In the genomic region with DNA sequence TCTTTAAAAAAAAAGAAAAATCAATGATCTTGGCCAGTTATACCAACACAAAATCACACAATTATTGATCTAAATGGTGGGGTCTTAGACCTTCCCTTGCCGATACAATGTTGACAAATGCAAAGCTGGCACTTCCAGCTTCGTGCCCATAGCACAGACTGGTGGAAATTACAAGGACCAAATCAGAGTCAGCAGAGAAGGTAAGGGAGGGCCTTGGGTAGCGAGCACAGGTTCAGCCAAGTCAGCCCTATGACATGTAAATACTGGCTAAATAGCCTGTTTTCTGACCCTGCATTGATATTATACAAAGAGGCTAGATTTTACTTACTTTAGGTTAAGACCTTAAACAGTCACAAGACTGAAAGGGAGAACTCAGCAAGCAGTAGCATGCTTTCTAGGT, we compare ENCODE assay signal across 1 cellular context.
TF ChIP-seq lines count a peak whose summit lies in the region.

No MANE protein-coding gene starts in this region.

TF ChIP-seq in HepG2, 621 proteins besides CTCF, POLR2A, EP300 and RAD21 (continued from another document):
- TF ChIP-seq, protein P1, sequence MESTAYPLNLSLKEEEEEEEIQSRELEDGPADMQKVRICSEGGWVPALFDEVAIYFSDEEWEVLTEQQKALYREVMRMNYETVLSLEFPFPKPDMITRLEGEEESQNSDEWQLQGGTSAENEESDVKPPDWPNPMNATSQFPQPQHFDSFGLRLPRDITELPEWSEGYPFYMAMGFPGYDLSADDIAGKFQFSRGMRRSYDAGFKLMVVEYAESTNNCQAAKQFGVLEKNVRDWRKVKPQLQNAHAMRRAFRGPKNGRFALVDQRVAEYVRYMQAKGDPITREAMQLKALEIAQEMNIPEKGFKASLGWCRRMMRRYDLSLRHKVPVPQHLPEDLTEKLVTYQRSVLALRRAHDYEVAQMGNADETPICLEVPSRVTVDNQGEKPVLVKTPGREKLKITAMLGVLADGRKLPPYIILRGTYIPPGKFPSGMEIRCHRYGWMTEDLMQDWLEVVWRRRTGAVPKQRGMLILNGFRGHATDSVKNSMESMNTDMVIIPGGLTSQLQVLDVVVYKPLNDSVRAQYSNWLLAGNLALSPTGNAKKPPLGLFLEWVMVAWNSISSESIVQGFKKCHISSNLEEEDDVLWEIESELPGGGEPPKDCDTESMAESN (CRISPR knock-in tag; conservative IDR thresholded peaks at IDR 0.05): no peak
- TF ChIP-seq, protein P2, sequence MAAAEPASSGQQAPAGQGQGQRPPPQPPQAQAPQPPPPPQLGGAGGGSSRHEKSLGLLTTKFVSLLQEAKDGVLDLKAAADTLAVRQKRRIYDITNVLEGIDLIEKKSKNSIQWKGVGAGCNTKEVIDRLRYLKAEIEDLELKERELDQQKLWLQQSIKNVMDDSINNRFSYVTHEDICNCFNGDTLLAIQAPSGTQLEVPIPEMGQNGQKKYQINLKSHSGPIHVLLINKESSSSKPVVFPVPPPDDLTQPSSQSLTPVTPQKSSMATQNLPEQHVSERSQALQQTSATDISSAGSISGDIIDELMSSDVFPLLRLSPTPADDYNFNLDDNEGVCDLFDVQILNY (CRISPR knock-in tag; conservative IDR thresholded peaks at IDR 0.05): no peak
- TF ChIP-seq FOXK1 (CRISPR knock-in tag; IDR thresholded peaks at IDR 0.05; ENCODE audit: borderline replicate concordance, low read depth): no peak
- TF ChIP-seq ZNF432 (CRISPR knock-in tag; IDR thresholded peaks at IDR 0.05; ENCODE audit: borderline replicate concordance): no peak
